17 cellular contexts compared by ENCODE assay signal in the genomic region with DNA sequence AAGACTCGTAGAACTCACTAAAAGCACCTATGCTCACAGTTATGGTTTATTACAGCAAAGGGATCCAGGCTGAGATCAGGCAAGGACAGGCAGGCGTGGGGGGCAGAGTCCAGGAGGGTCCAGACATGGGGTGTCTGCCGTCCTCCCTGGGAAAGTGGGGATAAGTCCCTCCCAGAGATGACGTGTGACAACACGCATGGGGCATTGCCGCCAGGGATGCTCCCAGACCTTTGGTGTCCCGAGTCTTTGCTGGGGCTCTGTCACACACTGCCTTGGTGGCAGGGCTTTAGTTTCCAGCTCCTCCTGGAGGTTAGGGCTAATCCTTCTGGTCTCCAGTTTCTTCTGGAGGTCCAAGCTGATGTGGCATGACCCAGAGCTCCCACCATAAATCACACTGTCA.
A peak's percentile ranks its signal among the peaks of the same experiment; 100 is the strongest.
DNase-seq lines count a peak whose midpoint lies in the region; ATAC-seq, FAIRE-seq and TF ChIP-seq lines count a peak whose summit lies in the region.
"Had no signal": no experiment of that assay in that cellular context is flagged by ENCODE, and none has a peak within 500 bp of the region (broad histone marks: within the 10 kb centered on the region; RNA-seq: fewer than 3 reads in every experiment).

No MANE protein-coding gene starts in this region.

- no peak for TF ChIP-seq POLR2A in GM12891 (IDR thresholded peaks at IDR 0.05; ENCODE audit: low read depth, low read length)

- no peak overlapping the region for H2AFZ ChIP-seq in osteoblast (ENCODE audit: low read length)

- intact Hi-C loops in heart right ventricle (cut with DNase I): no loop called here

- no peaks in the 10 kb centered on the region for H3K79me2 ChIP-seq in osteoblast (ENCODE audit: insufficient read depth, low read length)

- H3K27me3 Mint-ChIP-seq in nephron progenitor cell (ENCODE audit: low read depth, poor library complexity): peaks cover 5% of the 10 kb centered on the region

- ATAC-seq in heart right ventricle: no peak
- ATAC-seq: A549, HepG2 had no signal

- FAIRE-seq in GM12891 (lab: Jason Lieb, UNC): no peak
- FAIRE-seq: A549, HepG2 had no signal

- DNase-seq in nephron progenitor cell (no peak), osteoblast (ENCODE audit: insufficient read length, low spot score, missing footprints) (peak; percentile 62), inferior parietal cortex (ENCODE audit: extremely low spot score) (no peak), GM12891 (ENCODE audit: insufficient read length, low spot score) (no peak), heart right ventricle (no peak)
- DNase-seq: AML-193; CD4-positive, alpha-beta memory T cell; DMS79; GDM1; GOT3; H9 had no signal

- no peak overlapping the region for H3K4me3 ChIP-seq in osteoblast (ENCODE audit: insufficient read depth, low read length)
- no peak overlapping the region for H3K4me3 ChIP-seq in heart right ventricle
- H3K4me3 ChIP-seq: A549 had no signal

- no peak overlapping the region for H3K4me3 Mint-ChIP-seq in nephron progenitor cell
- H3K4me3 Mint-ChIP-seq: CD4-positive, alpha-beta memory T cell; H9 had no signal

- no peaks in the 10 kb centered on the region for H3K4me1 ChIP-seq in osteoblast (ENCODE audit: insufficient read depth, low read length)
- peaks cover 0 to 19% (median 4%) of the 10 kb centered on the region in 9 donors for H3K4me1 ChIP-seq in heart right ventricle
- H3K4me1 ChIP-seq: A549 had no signal

- WGBS in heart right ventricle, 2 donors: 83% methylated on average over 7 of the region's 7 CpGs

- peak overlapping the region; percentile 74 for H3K27ac Mint-ChIP-seq in nephron progenitor cell
- H3K27ac Mint-ChIP-seq: CD4-positive, alpha-beta memory T cell; H9 had no signal

- H3K27me3 ChIP-seq in osteoblast (ENCODE audit: insufficient read depth, low read length): no peaks in the 10 kb centered on the region
- peaks cover 0 to 29% (median 5%) of the 10 kb centered on the region in 7 donors for H3K27me3 ChIP-seq in heart right ventricle

- H3K27ac ChIP-seq in angular gyrus (ENCODE audit: low read depth, low read length) (peak overlapping the region; percentile 81), cingulate gyrus (ENCODE audit: low read depth, low read length) (peak overlapping the region; percentile 63), osteoblast (ENCODE audit: low read depth, low read length) (no peak overlapping the region), heart right ventricle (no peak overlapping the region)
- H3K27ac ChIP-seq: 22Rv1, A549, C4-2B had no signal

- H3K4me2 ChIP-seq in osteoblast (ENCODE audit: insufficient read depth, low read length): no peak overlapping the region
- H3K4me2 ChIP-seq: A549 had no signal

- no peaks in the 10 kb centered on the region for H3K9me3 Mint-ChIP-seq in nephron progenitor cell
- H3K9me3 Mint-ChIP-seq: H9 had no signal

- no peaks in the 10 kb centered on the region for H3K36me3 Mint-ChIP-seq in nephron progenitor cell (ENCODE audit: low read depth)
- H3K36me3 Mint-ChIP-seq: CD4-positive, alpha-beta memory T cell had no signal

- TF ChIP-seq CTCF in nephron progenitor cell (IDR thresholded peaks at IDR 0.05) (no peak), osteoblast (IDR thresholded peaks at IDR 0.05; ENCODE audit: extremely low read depth, low read depth, low read length) (no peak), heart right ventricle (IDR thresholded peaks at IDR 0.05) (no peak)

- no peaks in the 10 kb centered on the region for H3K9me3 ChIP-seq in osteoblast (ENCODE audit: low read depth, low read length)
- peaks cover 0 to 11% (median 0%) of the 10 kb centered on the region in 11 donors for H3K9me3 ChIP-seq in heart right ventricle
- H3K9me3 ChIP-seq: A549 had no signal

- no peaks in the 10 kb centered on the region for H4K20me1 ChIP-seq in osteoblast (ENCODE audit: insufficient read depth, low read length)

- peaks cover 45% of the 10 kb centered on the region for H3K4me1 Mint-ChIP-seq in nephron progenitor cell
- H3K4me1 Mint-ChIP-seq: CD4-positive, alpha-beta memory T cell had no signal

- H3K36me3 ChIP-seq in osteoblast (ENCODE audit: insufficient read depth, low read length): no peaks in the 10 kb centered on the region
- no peaks in the 10 kb centered on the region for H3K36me3 ChIP-seq in heart right ventricle

TF ChIP-seq in GM12891, 5 proteins besides CTCF, POLR2A, EP300 and RAD21:
- TF ChIP-seq PAX5 (IDR thresholded peaks at IDR 0.05; ENCODE audit: insufficient read depth, low read length, severe bottlenecking): no peak

Comparison
In these comparisons a context has a peak if more than half of its experiments do, and no peak if none do; other contexts are left out.
1. H3K27ac ChIP-seq: peak in angular gyrus (single experiment) and cingulate gyrus (single experiment); none in osteoblast (single experiment) and heart right ventricle (0 of 10).